In genomic region chr2:170221317-170222288, GRCh38 we compare ENCODE assay signal across 12 cellular contexts. TPM values are rescaled to one million over a fixed set of nuclear protein-coding genes. Genes with fewer than 3 reads are reported as not detected.
DNase-seq lines count a peak whose midpoint lies in the region; ATAC-seq and TF ChIP-seq lines count a peak whose summit lies in the region.
"Had no signal": no experiment of that assay in that cellular context is flagged by ENCODE, and none has a peak within 500 bp of the region (broad histone marks: within the 10 kb centered on the region; RNA-seq: fewer than 3 reads in every experiment).

No MANE protein-coding gene starts in this region.

- H3K4me2 ChIP-seq in osteoblast (ENCODE audit: insufficient read depth, low read length): peak overlapping the region; percentile 44

- H3K4me1 ChIP-seq in osteoblast (ENCODE audit: insufficient read depth, low read length) (peaks cover 14% of the 10 kb centered on the region), Peyer's patch (no peaks in the 10 kb centered on the region), gastroesophageal sphincter (peaks cover 0 to 35% (median 0%) of the 10 kb centered on the region in 3 donors)

- peak overlapping the region; percentile 85 for H2AFZ ChIP-seq in osteoblast (ENCODE audit: low read length)

- TF ChIP-seq POLR2A in Peyer's patch (IDR thresholded peaks at IDR 0.05) (no peak), gastroesophageal sphincter (IDR thresholded peaks at IDR 0.05) (no peak)

- no peak for ATAC-seq in gastroesophageal sphincter
- ATAC-seq: effector memory CD8-positive, alpha-beta T cell had no signal

- DNase-seq in DMS 273 (lab: John Stamatoyannopoulos, UW; ENCODE audit: unreplicated experiment): peak; percentile 17
- DNase-seq in DMS 273 treated with DMSO at 0.1 percent for 48 hours (lab: John Stamatoyannopoulos, UW): no peak
- peak; percentile 74 for DNase-seq in NCI-H748 (lab: John Stamatoyannopoulos, UW; ENCODE audit: unreplicated experiment)
- DNase-seq in epithelial cell of prostate (ENCODE audit: low read depth, low spot score): peak; percentile 18
- peak; percentile 66 for DNase-seq in osteoblast (ENCODE audit: insufficient read length, low spot score, missing footprints)
- no peak for DNase-seq in substantia nigra (lab: John Stamatoyannopoulos, UW)
- no peak for DNase-seq in Peyer's patch
- DNase-seq: effector memory CD8-positive, alpha-beta T cell; NCI-H774; T-helper 9 cell had no signal

- no peaks in the 10 kb centered on the region for H3K36me3 ChIP-seq in osteoblast (ENCODE audit: insufficient read depth, low read length)
- H3K36me3 ChIP-seq in Peyer's patch: no peaks in the 10 kb centered on the region
- no peaks in the 10 kb centered on the region for H3K36me3 ChIP-seq in gastroesophageal sphincter

- TF ChIP-seq CTCF in osteoblast (IDR thresholded peaks at IDR 0.05; ENCODE audit: extremely low read depth, low read depth, low read length) (no peak), Peyer's patch (IDR thresholded peaks at IDR 0.05) (no peak), gastroesophageal sphincter (IDR thresholded peaks at IDR 0.05) (no peak)

- no peak for TF ChIP-seq EP300 in gastroesophageal sphincter (IDR thresholded peaks at IDR 0.05)

- H3K79me2 ChIP-seq in osteoblast (ENCODE audit: insufficient read depth, low read length): no peaks in the 10 kb centered on the region

- H4K20me1 ChIP-seq in osteoblast (ENCODE audit: insufficient read depth, low read length): no peaks in the 10 kb centered on the region

- H3K27ac ChIP-seq in epithelial cell of prostate (peak overlapping the region; percentile 51), osteoblast (ENCODE audit: low read depth, low read length) (peak overlapping the region; percentile 56), substantia nigra (ENCODE audit: low read depth, low read length, poor library complexity, severe bottlenecking) (no peak overlapping the region), Peyer's patch (no peak overlapping the region), gastroesophageal sphincter (no peak overlapping the region)
- H3K27ac ChIP-seq: 22Rv1 had no signal

- no peaks in the 10 kb centered on the region for H3K27me3 ChIP-seq in osteoblast (ENCODE audit: insufficient read depth, low read length)
- no peaks in the 10 kb centered on the region for H3K27me3 ChIP-seq in Peyer's patch
- no peaks in the 10 kb centered on the region for H3K27me3 ChIP-seq in gastroesophageal sphincter

- H3K4me3 ChIP-seq in osteoblast (ENCODE audit: insufficient read depth, low read length): no peak overlapping the region
- H3K4me3 ChIP-seq in Peyer's patch: no peak overlapping the region
- H3K4me3 ChIP-seq in gastroesophageal sphincter: no peak overlapping the region

- H3K9me3 ChIP-seq in osteoblast (ENCODE audit: low read depth, low read length): no peaks in the 10 kb centered on the region
- H3K9me3 ChIP-seq in Peyer's patch: no peaks in the 10 kb centered on the region
- H3K9me3 ChIP-seq in gastroesophageal sphincter: no peaks in the 10 kb centered on the region

- 33 to 43% methylated on average over 3 to 6 of the region's 6 CpGs for WGBS in gastroesophageal sphincter (ENCODE audit: low coverage in 1 of 2), 2 donors

RNA-seq across cellular contexts. Expression of gene MYO3B, which starts 43.7 kb away (rescaled TPM):
- 0.29 and 0.36 TPM in 2 replicates for total RNA-seq in osteoblast
- not detected for total RNA-seq in Peyer's patch
- total RNA-seq in gastroesophageal sphincter: not detected

Comparison
In these comparisons a context has a peak if more than half of its experiments do, and no peak if none do; other contexts are left out.
1. DNase-seq: peak in DMS 273 (single experiment), NCI-H748 (single experiment), epithelial cell of prostate (single experiment) and osteoblast (single experiment); none in DMS 273 treated with DMSO at 0.1 percent for 48 hours (single experiment), substantia nigra (0 of 49) and Peyer's patch (0 of 3).
2. H3K27ac ChIP-seq: peak in epithelial cell of prostate (single experiment) and osteoblast (single experiment); none in substantia nigra (single experiment), Peyer's patch (0 of 4) and gastroesophageal sphincter (0 of 4).